1 cellular context compared by ENCODE assay signal in genomic region chr1:11898831-11899467, GRCh38.
TF ChIP-seq lines count a peak whose summit lies in the region.

No MANE protein-coding gene starts in this region.

TF ChIP-seq in HEK293, 187 proteins besides CTCF, POLR2A, EP300 and RAD21:
- TF ChIP-seq REST (tag by site-specific recombination; IDR thresholded peaks at IDR 0.05) (peak; percentile 90), ZNF544 (tag by site-specific recombination; IDR thresholded peaks at IDR 0.05) (no peak)
TF ChIP-seq in HEK293: peak in this region for 1.
